Comparison of ENCODE assay signal across 18 cellular contexts in genomic region chr16:85676466-85676865, GRCh38. TPM values are rescaled to one million over a fixed set of nuclear protein-coding genes. Genes with fewer than 3 reads are reported as not detected.
DNase-seq lines count a peak whose midpoint lies in the region; ATAC-seq, FAIRE-seq and TF ChIP-seq lines count a peak whose summit lies in the region.
"Had no signal": no experiment of that assay in that cellular context is flagged by ENCODE, and none has a peak within 500 bp of the region (broad histone marks: within the 10 kb centered on the region; RNA-seq: fewer than 3 reads in every experiment).

No MANE protein-coding gene starts in this region.

- no peak overlapping the region for H3K27ac Mint-ChIP-seq in activated CD4-positive, alpha-beta T cell treated with anti-CD3 and anti-CD28 coated beads for 36 hours

- SMC1A ChIA-PET in GM12878 (lab: Charles Lee; ENCODE audit: uncharacterized antibody, unreplicated experiment) = no interaction called here

- in situ Hi-C loops in GM12878 (cut with MboI) = no loop called here

- no peaks in the 10 kb centered on the region for H3K27me3 Mint-ChIP-seq in activated CD4-positive, alpha-beta T cell treated with anti-CD3 and anti-CD28 coated beads for 36 hours

- no peak for FAIRE-seq in GM12878 (lab: Jason Lieb, UNC)
- FAIRE-seq: D721Med, HTR-8/SVneo, RCC 7860 had no signal

- RAD21 ChIA-PET in GM12878 (lab: Charles Lee; ENCODE audit: unreplicated experiment) = interaction anchor here (1.9 kb wide), 1 partner anchor 9 kb away, joined by 6 read pairs; no protein-coding TSS in a partner anchor

- no peaks in the 10 kb centered on the region for H3K9me3 Mint-ChIP-seq in activated CD4-positive, alpha-beta T cell treated with anti-CD3 and anti-CD28 coated beads for 36 hours (ENCODE audit: low read depth)

- TF ChIP-seq RAD21 in GM12878 (IDR thresholded peaks at IDR 0.05; ENCODE audit: insufficient read depth, low read depth, low read length) = no peak

- ATAC-seq in GM12878 (no peak), lower lobe of right lung (no peak)
- no peak for ATAC-seq in activated CD4-positive, alpha-beta T cell treated with anti-CD3 and anti-CD28 coated beads for 36 hours

- peak; percentile 26 for TF ChIP-seq POLR2A in GM19193 (IDR thresholded peaks at IDR 0.05; ENCODE audit: extremely low read depth, insufficient read depth, insufficient read length)
- TF ChIP-seq POLR2A in GM12878 (IDR thresholded peaks at IDR 0.05; ENCODE audit: low read depth, low read length) = peak; percentile 28; the same call in 1 of the 2 replicates

- 97% methylated on average over 7 of the region's 7 CpGs for WGBS in GM12878 (ENCODE audit: insufficient coverage, insufficient replicate concordance, low lambda C conversion rate, missing lambda C conversion rate)

- H3K4me1 Mint-ChIP-seq in activated CD4-positive, alpha-beta T cell treated with anti-CD3 and anti-CD28 coated beads for 36 hours = peaks cover 7% of the 10 kb centered on the region

- no peak for TF ChIP-seq EP300 in GM12878 (IDR thresholded peaks at IDR 0.05; ENCODE audit: borderline replicate concordance in 1 of 2, control insufficient read depth in 1 of 2, low read depth in 2 of 2, low read length in 2 of 2)

- no peaks in the 10 kb centered on the region for H3K9me3 ChIP-seq in GM12878 (replicated peaks; ENCODE audit: control insufficient read depth, insufficient read depth, low read length)
- H3K9me3 ChIP-seq in lower lobe of right lung = no peaks in the 10 kb centered on the region
- H3K9me3 ChIP-seq: BLaER1, HAP-1 had no signal

- H4K20me1 ChIP-seq in GM12878 (ENCODE audit: control insufficient read depth, insufficient read depth) = peaks cover 2% of the 10 kb centered on the region; the same call in 1 of the 2 replicates

- BruUV-seq in GM12878 (replicated peaks; lab: Mats Ljungman, UMichigan) = no TSS peak

- no peak overlapping the region for H3K4me2 ChIP-seq in GM12878 (ENCODE audit: control insufficient read depth, insufficient read depth)
- H3K4me2 ChIP-seq: BLaER1 had no signal

- H2AFZ ChIP-seq in GM12878 (ENCODE audit: control insufficient read depth, low read depth, low read length) = no peak overlapping the region

- H3K27me3 ChIP-seq in GM12878 (replicated peaks in 1 of 2; ENCODE audit: control insufficient read depth in 2 of 2, insufficient read depth in 2 of 2, low read length in 1 of 2) = no peaks in the 10 kb centered on the region
- H3K27me3 ChIP-seq in lower lobe of right lung (ENCODE audit: low read depth) = no peaks in the 10 kb centered on the region
- H3K27me3 ChIP-seq: BLaER1 had no signal

- TF ChIP-seq CTCF in 22Rv1 (IDR thresholded peaks at IDR 0.05) (no peak), GM12878 (IDR thresholded peaks at IDR 0.05 in 2 of 3, conservative IDR thresholded peaks at IDR 0.05 in 1 of 3; ENCODE audit: control insufficient read depth in 2 of 3, extremely low read depth in 1 of 3, insufficient read depth in 1 of 3, low read depth in 3 of 3, low read length in 3 of 3) (no peak), lower lobe of right lung (IDR thresholded peaks at IDR 0.05) (no peak)

- intact Hi-C loops in GM12878 (cut with micrococcal nuclease; ENCODE audit: unreplicated experiment) (loop anchor here (5.0 kb wide), 1 partner anchor 41 kb away; no protein-coding TSS in a partner anchor), lower lobe of right lung (cut with DNase I) (no loop called here)
- intact Hi-C loops in activated CD4-positive, alpha-beta T cell treated with anti-CD3 and anti-CD28 coated beads for 36 hours (cut with DNase I, micrococcal nuclease) = no loop called here

- POLR2A ChIA-PET in GM12878 (lab: Charles Lee) = no interaction called here
- POLR2A ChIA-PET in activated CD4-positive, alpha-beta T cell treated with anti-CD3 and anti-CD28 coated beads for 36 hours (lab: Charles Lee) = no interaction called here

- H3K36me3 Mint-ChIP-seq in activated CD4-positive, alpha-beta T cell treated with anti-CD3 and anti-CD28 coated beads for 36 hours (ENCODE audit: low read depth) = peaks cover 60% of the 10 kb centered on the region

- H3K4me1 ChIP-seq in GM12878 (ENCODE audit: control insufficient read depth, insufficient read depth, low read length) (peaks cover 21% of the 10 kb centered on the region), lower lobe of right lung (peaks cover 26% of the 10 kb centered on the region)
- H3K4me1 ChIP-seq: HAP-1 had no signal

- DNase-seq in GM12878 (ENCODE audit: low read depth, low spot score) (no peak), lower lobe of right lung (peak; percentile 25), GM19240 (ENCODE audit: insufficient read length, low spot score) (no peak), glomerular visceral epithelial cell (ENCODE audit: extremely low spot score) (no peak)
- DNase-seq in activated CD4-positive, alpha-beta T cell treated with anti-CD3 and anti-CD28 coated beads for 36 hours = no peak
- DNase-seq: NCI-H1092 treated with DMSO at 0.1 percent for 48 hours, NCI-H1694, NCI-H2081 treated with DMSO at 0.1 percent for 48 hours, NCI-H446 treated with DMSO at 0.1 percent for 48 hours, NCI-H69, SHP77 had no signal

- H3K4me3 ChIP-seq in GM12878 (no peak overlapping the region), lower lobe of right lung (no peak overlapping the region)
- H3K4me3 ChIP-seq: BLaER1, HAP-1 had no signal

- peaks cover 40 to 50% of the 10 kb centered on the region in 2 experiments for H3K36me3 ChIP-seq in GM12878 (ENCODE audit: control insufficient read depth in 2 of 2, insufficient read depth in 2 of 2, low read length in 1 of 2)
- peaks cover 52% of the 10 kb centered on the region for H3K36me3 ChIP-seq in lower lobe of right lung

- no peak overlapping the region for H3K9ac ChIP-seq in GM12878 (ENCODE audit: control insufficient read depth, insufficient read depth, low read length)
- H3K9ac ChIP-seq: BLaER1 had no signal

- no peak overlapping the region for H3K4me3 Mint-ChIP-seq in activated CD4-positive, alpha-beta T cell treated with anti-CD3 and anti-CD28 coated beads for 36 hours

- CTCF ChIA-PET in GM12878 (lab: Yijun Ruan, JAX) = interaction anchor here (0.8 to 5.5 kb wide), 6 partner anchors 10 to 84 kb away, joined by 3 to 36 read pairs (median 4); no protein-coding TSS in a partner anchor
- CTCF ChIA-PET in activated CD4-positive, alpha-beta T cell treated with anti-CD3 and anti-CD28 coated beads for 36 hours (lab: Charles Lee) = interaction anchor here (0.7 to 1.9 kb wide), 2 partner anchors 40 to 61 kb away, joined by 4 to 7 read pairs; no protein-coding TSS in a partner anchor

- H3K79me2 ChIP-seq in GM12878 (ENCODE audit: control insufficient read depth, insufficient read depth, low read length) = no peaks in the 10 kb centered on the region; the same call in none of the 2 replicates

- H3K27ac ChIP-seq in 22Rv1 (0 out of 2 replicates have a peak overlapping the region, but pooled peaks have one; percentile 67), GM12878 (ENCODE audit: control insufficient read depth, insufficient read depth) (no peak overlapping the region), lower lobe of right lung (no peak overlapping the region)
- H3K27ac ChIP-seq: BLaER1 had no signal

TF ChIP-seq in GM12878, 131 proteins besides CTCF, POLR2A, EP300 and RAD21:
- peak; percentile 13 for TF ChIP-seq BCL3 (IDR thresholded peaks at IDR 0.05; ENCODE audit: borderline replicate concordance, insufficient read depth, low read depth, low read length, poor library complexity, severe bottlenecking)
- TF ChIP-seq CHD4 (IDR thresholded peaks at IDR 0.05) = no peak
- TF ChIP-seq SMAD5 (IDR thresholded peaks at IDR 0.05; ENCODE audit: low read depth) = no peak

RNA-seq across cellular contexts. Expression of gene GINS2, which starts 12.3 kb away (rescaled TPM):
- total RNA-seq in GM12878 (2013; cell fraction: nucleolus; rRNA removed) = 18.0 and 20.1 TPM in 2 replicates
- total RNA-seq in GM12878 (2014; rRNA removed) (42.7 and 46.4 TPM in 2 replicates), GM12878 (2014; rRNA removed; fragmentation: Illumina TruSeq; extraction: Trizol) (43.5 and 45.4 TPM in 2 replicates), GM12878 (2021) (61.2 and 67.9 TPM in 2 replicates), lower lobe of right lung (1.1 TPM)
- polyA plus RNA-seq in GM12878 (2011; ENCODE audit: low read depth) = 15.7 TPM
- polyA plus RNA-seq in GM12878 (2011; rRNA removed) (52.8 and 68.5 TPM in 2 replicates), GM12878 (2014; fragmentation: Illumina TruSeq; extraction: Trizol) (48.8 and 55.5 TPM in 2 replicates), GM12878 (2014; fragmentation: Nextera tagmentation; extraction: Ambion mirVana) (10 to 100 TPM; 69.4 to 90.8 TPM), GM12878 (2014; rRNA removed) (41.4 and 45.2 TPM in 2 replicates), GM12878 (2016; fragmentation: Nextera tagmentation; extraction: Ambion mirVana) (10 to 100 TPM; 74.0 to 74.9 TPM)
- polyA plus RNA-seq in GM12878 (2011; cell fraction: cytosol; rRNA removed) = 47.5 and 48.9 TPM in 2 replicates
- polyA plus RNA-seq in GM12878 (2011; cell fraction: nucleus; rRNA removed) = 25.6 and 26.6 TPM in 2 replicates
- 17.7 and 21.8 TPM in 2 replicates for polyA plus RNA-seq in GM12878 (2012)
- polyA minus RNA-seq in GM12878 (2011; rRNA and poly(A)+ RNA removed) = 22.9 and 26.8 TPM in 2 replicates
- polyA minus RNA-seq in GM12878 (2011; cell fraction: cytosol; rRNA and poly(A)+ RNA removed) = 10.2 and 13.0 TPM in 2 replicates
- 9.3 and 10.8 TPM in 2 replicates for polyA minus RNA-seq in GM12878 (2011; cell fraction: nucleus; rRNA and poly(A)+ RNA removed)
- 10 to 100 TPM; 86.4 to 87.5 TPM for total RNA-seq in activated CD4-positive, alpha-beta T cell treated with anti-CD3 and anti-CD28 coated beads for 36 hours
